ENCODE assay signal across 16 cellular contexts in genomic region chr6:159645659-159646058, GRCh38.
"Had no signal": no experiment of that assay in that cellular context is flagged by ENCODE, and none has a peak within 500 bp of the region (broad histone marks: within the 10 kb centered on the region; RNA-seq: fewer than 3 reads in every experiment).

No MANE protein-coding gene starts in this region.

- H3K27me3 ChIP-seq: adrenal gland, right atrium auricular region, upper lobe of left lung had no signal

- H3K4me3 ChIP-seq: adrenal gland, mucosa of descending colon, right atrium auricular region, upper lobe of left lung had no signal

- H3K27ac Mint-ChIP-seq: activated CD4-positive, alpha-beta T cell treated with anti-CD3 and anti-CD28 coated beads, Interleukin-2, amount 10 ng/mL, durations not matched to agents 7 days and 5 days; activated naive CD4-positive, alpha-beta T cell treated with anti-CD3 and anti-CD28 coated beads for 36 hours; immature natural killer cell; naive thymus-derived CD8-positive, alpha-beta T cell; T-helper 17 cell had no signal

- H3K9me3 ChIP-seq: adrenal gland, mucosa of descending colon, right atrium auricular region, upper lobe of left lung had no signal

- H3K36me3 Mint-ChIP-seq: immature natural killer cell had no signal

- H3K27ac ChIP-seq: adrenal gland, right atrium auricular region, upper lobe of left lung had no signal

- DNase-seq: activated CD4-positive, alpha-beta T cell treated with anti-CD3 and anti-CD28 coated beads, Interleukin-2, amount 10 ng/mL, durations not matched to agents 7 days and 5 days; activated CD4-positive, CD25-positive, alpha-beta regulatory T cell; activated CD8-positive, alpha-beta memory T cell treated with anti-CD3 and anti-CD28 coated beads for 24 hours; activated naive CD4-positive, alpha-beta T cell treated with anti-CD3 and anti-CD28 coated beads for 36 hours; adrenal gland; effector memory CD4-positive, alpha-beta T cell; immature natural killer cell; left cardiac atrium; mucosa of descending colon; naive thymus-derived CD8-positive, alpha-beta T cell; posterior cingulate gyrus; small intestine; T-helper 17 cell; upper lobe of left lung had no signal

- H3K9me3 Mint-ChIP-seq: activated CD4-positive, alpha-beta T cell treated with anti-CD3 and anti-CD28 coated beads, Interleukin-2, amount 10 ng/mL, durations not matched to agents 7 days and 5 days; central memory CD8-positive, alpha-beta T cell; immature natural killer cell had no signal

- H3K27me3 Mint-ChIP-seq: activated CD4-positive, alpha-beta T cell treated with anti-CD3 and anti-CD28 coated beads, Interleukin-2, amount 10 ng/mL, durations not matched to agents 7 days and 5 days; central memory CD8-positive, alpha-beta T cell; naive thymus-derived CD8-positive, alpha-beta T cell; T-helper 17 cell had no signal

- H3K4me3 Mint-ChIP-seq: activated CD4-positive, alpha-beta T cell treated with anti-CD3 and anti-CD28 coated beads, Interleukin-2, amount 10 ng/mL, durations not matched to agents 7 days and 5 days; activated naive CD4-positive, alpha-beta T cell treated with anti-CD3 and anti-CD28 coated beads for 36 hours; central memory CD8-positive, alpha-beta T cell; naive thymus-derived CD8-positive, alpha-beta T cell; T-helper 17 cell had no signal

- H3K4me1 ChIP-seq: adrenal gland, right atrium auricular region, upper lobe of left lung had no signal

- ATAC-seq: left cardiac atrium; mucosa of descending colon; naive thymus-derived CD8-positive, alpha-beta T cell; T-helper 17 cell had no signal

- H3K36me3 ChIP-seq: adrenal gland, right atrium auricular region had no signal
